Comparison of ENCODE assay signal across 8 cellular contexts in genomic region chr7:26864309-26865093, GRCh38. TPM values are rescaled to one million over a fixed set of nuclear protein-coding genes. Genes with fewer than 3 reads are reported as not detected.
DNase-seq lines count a peak whose midpoint lies in the region; ATAC-seq and TF ChIP-seq lines count a peak whose summit lies in the region.

Gene SKAP2, minus strand, starts transcription at chr7:26864590. Its CDS starts 161 bp downstream, at chr7:26864429.

- H3K36me3 Mint-ChIP-seq in T-helper 17 cell (ENCODE audit: low read depth) = no peaks in the 10 kb centered on the region
- no peaks in the 10 kb centered on the region for H3K36me3 Mint-ChIP-seq in progenitor cell of endocrine pancreas (ENCODE audit: insufficient read depth)

- H3K4me1 ChIP-seq in left ventricle myocardium inferior = peaks cover 11% of the 10 kb centered on the region

- H3K9me3 ChIP-seq in T-helper 17 cell (ENCODE audit: control insufficient read depth, low read length, poor library complexity, severe bottlenecking) (no peaks in the 10 kb centered on the region), left ventricle myocardium inferior (replicated peaks) (no peaks in the 10 kb centered on the region)

- no peaks in the 10 kb centered on the region for H3K9me3 Mint-ChIP-seq in progenitor cell of endocrine pancreas (ENCODE audit: low read depth)

- peak within 1 kb of the TSS; percentile 85 for H3K4me3 ChIP-seq in GM12865 (ENCODE audit: low read depth, low read length)
- H3K4me3 ChIP-seq in left ventricle myocardium inferior = peak within 1 kb of the TSS; percentile 75

- no peak for TF ChIP-seq CTCF in GM12865 (IDR thresholded peaks at IDR 0.05; ENCODE audit: insufficient read depth, low read depth, low read length, missing control alignments)
- TF ChIP-seq CTCF in left ventricle myocardium inferior (IDR thresholded peaks at IDR 0.05; ENCODE audit: borderline replicate concordance) = no peak
- no peak for TF ChIP-seq CTCF in progenitor cell of endocrine pancreas (IDR thresholded peaks at IDR 0.05; ENCODE audit: unreplicated experiment)

- H3K27me3 ChIP-seq in left ventricle myocardium inferior (ENCODE audit: low read depth) = peaks cover 95% of the 10 kb centered on the region

- intact Hi-C loops in left ventricle myocardium inferior (cut with micrococcal nuclease) = no loop called here

- ATAC-seq in HG02678 (IDR thresholded peaks at IDR 0.05; ENCODE audit: unreplicated experiment) (peak; percentile 91), T-helper 17 cell (peak; percentile 95)

- H3K4me1 Mint-ChIP-seq in T-helper 17 cell (peaks cover 10% of the 10 kb centered on the region), progenitor cell of endocrine pancreas (ENCODE audit: low read depth) (peaks cover 35% of the 10 kb centered on the region)

- no peaks in the 10 kb centered on the region for H3K36me3 ChIP-seq in left ventricle myocardium inferior

- H3K27ac Mint-ChIP-seq in T-helper 17 cell (peak within 1 kb of the TSS; percentile 91), progenitor cell of endocrine pancreas (peak within 1 kb of the TSS; percentile 99)

- H3K4me3 Mint-ChIP-seq in T-helper 17 cell (peak within 1 kb of the TSS; percentile 96), progenitor cell of endocrine pancreas (ENCODE audit: low read depth) (peak within 1 kb of the TSS; percentile 95)

- H3K27me3 Mint-ChIP-seq in T-helper 17 cell = peaks cover 15% of the 10 kb centered on the region
- no peaks in the 10 kb centered on the region for H3K27me3 Mint-ChIP-seq in progenitor cell of endocrine pancreas

- DNase-seq in GM12865 (ENCODE audit: low read depth) = peak; percentile 99
- DNase-seq in NCI-H1417 treated with DMSO at 0.1 percent for 48 hours (lab: John Stamatoyannopoulos, UW) = peak; percentile 99
- DNase-seq in T-helper 17 cell = peak; percentile 59 to 84 (median 66)
- DNase-seq in left ventricle myocardium inferior = peak; percentile 94
- peak; percentile 98 for DNase-seq in progenitor cell of endocrine pancreas (ENCODE audit: low spot score, unreplicated experiment)
- DNase-seq in ureter (ENCODE audit: low spot score) = peak; percentile 99

- H3K27ac ChIP-seq in angular gyrus (ENCODE audit: low read depth, low read length) (peak within 1 kb of the TSS; percentile 89), left ventricle myocardium inferior (replicated peaks) (peak within 1 kb of the TSS; percentile 84)

RNA-seq across cellular contexts. Expression of gene SKAP2, which starts in this region (rescaled TPM):
- total RNA-seq in T-helper 17 cell = 10 to 100 TPM in 1 of 2 donors, 1 to 10 TPM in 1; 5.6 to 13.7 TPM
- total RNA-seq in left ventricle myocardium inferior = 5.2 TPM
- total RNA-seq in progenitor cell of endocrine pancreas = 42.8 and 46.4 TPM in 2 replicates
- total RNA-seq in ureter = 63.5 TPM

Comparison
In these comparisons a context has a peak if more than half of its experiments do, and no peak if none do; other contexts are left out.
1. Peak in every context shown above with its lines: DNase-seq, ATAC-seq, H3K4me3 ChIP-seq and H3K27ac ChIP-seq.